ENCODE assay signal across 9 cellular contexts in genomic region chr18:70422061-70422965, GRCh38.
DNase-seq lines count a peak whose midpoint lies in the region; ATAC-seq and TF ChIP-seq lines count a peak whose summit lies in the region.
"Had no signal": no experiment of that assay in that cellular context is flagged by ENCODE, and none has a peak within 500 bp of the region (broad histone marks: within the 10 kb centered on the region; RNA-seq: fewer than 3 reads in every experiment).

No MANE protein-coding gene starts in this region.

- WGBS in tibial nerve, 2 donors = 31 to 33% methylated on average over 3 of the region's 3 CpGs

- H3K4me1 Mint-ChIP-seq in CD4-positive, alpha-beta T cell (ENCODE audit: low read depth) = no peaks in the 10 kb centered on the region
- H3K4me1 Mint-ChIP-seq: central memory CD8-positive, alpha-beta T cell had no signal

- H3K4me3 ChIP-seq in kidney epithelial cell (ENCODE audit: low read depth, low read length) (no peak overlapping the region), tibial nerve (no peak overlapping the region)

- ATAC-seq in CD4-positive, alpha-beta T cell (ENCODE audit: poor library complexity) = no peak
- no peak for ATAC-seq in HG02759 (IDR thresholded peaks at IDR 0.05; ENCODE audit: unreplicated experiment)

- DNase-seq in COLO668 (lab: John Stamatoyannopoulos, UW; ENCODE audit: unreplicated experiment) = peak; percentile 37
- DNase-seq in MV-4-11 (lab: John Stamatoyannopoulos, UW) = peak; percentile 95
- DNase-seq in astrocyte of the hippocampus (ENCODE audit: low read depth, low spot score) = peak; percentile 95
- DNase-seq in kidney epithelial cell (ENCODE audit: low read depth) = peak; percentile 88
- DNase-seq in tibial nerve (ENCODE audit: low spot score in 2 of 2) = peak; percentile 46 to 67
- no peak for DNase-seq in CD4-positive, alpha-beta T cell
- DNase-seq in cerebellum (ENCODE audit: low spot score) = no peak

- no peaks in the 10 kb centered on the region for H3K9me3 ChIP-seq in tibial nerve
- H3K9me3 ChIP-seq in CD4-positive, alpha-beta T cell (ENCODE audit: control insufficient read depth, low read length) = no peaks in the 10 kb centered on the region

- intact Hi-C loops in CD4-positive, alpha-beta T cell (cut with DNase I, micrococcal nuclease) = no loop called here

- peak overlapping the region in 2 of 4 donors; percentile 38 to 63 for H3K27ac ChIP-seq in tibial nerve
- no peak overlapping the region for H3K27ac ChIP-seq in CD4-positive, alpha-beta T cell (ENCODE audit: low read depth, low read length)

- no peak overlapping the region for H3K4me3 Mint-ChIP-seq in CD4-positive, alpha-beta T cell
- H3K4me3 Mint-ChIP-seq: central memory CD8-positive, alpha-beta T cell had no signal

- H3K36me3 Mint-ChIP-seq in CD4-positive, alpha-beta T cell (ENCODE audit: low read depth) = no peaks in the 10 kb centered on the region

- TF ChIP-seq CTCF in kidney epithelial cell (IDR thresholded peaks at IDR 0.05; ENCODE audit: insufficient read depth, low read length, poor library complexity, severe bottlenecking) (no peak), tibial nerve (IDR thresholded peaks at IDR 0.05) (no peak)
- TF ChIP-seq CTCF in CD4-positive, alpha-beta T cell (IDR thresholded peaks at IDR 0.05) = no peak

- TF ChIP-seq EP300 in tibial nerve (IDR thresholded peaks at IDR 0.05) = peak; percentile 81 to 84

- peaks cover 0 to 32% (median 15%) of the 10 kb centered on the region in 4 donors for H3K4me1 ChIP-seq in tibial nerve

- H3K27me3 ChIP-seq in kidney epithelial cell (ENCODE audit: control insufficient read depth, insufficient read depth, low read length) (no peaks in the 10 kb centered on the region), tibial nerve (no peaks in the 10 kb centered on the region)
- no peaks in the 10 kb centered on the region for H3K27me3 ChIP-seq in CD4-positive, alpha-beta T cell (ENCODE audit: control insufficient read depth, insufficient read depth, low read length)

- POLR2A ChIA-PET in CD4-positive, alpha-beta T cell (lab: Charles Lee) = no interaction called here

- H3K36me3 ChIP-seq in kidney epithelial cell (ENCODE audit: control insufficient read depth, insufficient read depth, low read length) = no peaks in the 10 kb centered on the region
- no peaks in the 10 kb centered on the region for H3K36me3 ChIP-seq in tibial nerve

- TF ChIP-seq POLR2A in tibial nerve (IDR thresholded peaks at IDR 0.05) = no peak

- no peaks in the 10 kb centered on the region for H3K9me3 Mint-ChIP-seq in CD4-positive, alpha-beta T cell
- H3K9me3 Mint-ChIP-seq: central memory CD8-positive, alpha-beta T cell had no signal

- peaks cover 7% of the 10 kb centered on the region for H3K27me3 Mint-ChIP-seq in CD4-positive, alpha-beta T cell

- CTCF ChIA-PET in CD4-positive, alpha-beta T cell (lab: Charles Lee) = no interaction called here

- no peak overlapping the region for H3K27ac Mint-ChIP-seq in CD4-positive, alpha-beta T cell

Comparison
In these comparisons a context has a peak if more than half of its experiments do, and no peak if none do; other contexts are left out.
1. DNase-seq: peak in COLO668 (single experiment), MV-4-11 (single experiment), astrocyte of the hippocampus (single experiment), kidney epithelial cell (single experiment) and tibial nerve (2 of 2); none in CD4-positive, alpha-beta T cell (0 of 10) and cerebellum (single experiment).